In genomic region chr9:100472268-100472667, GRCh38 we compare ENCODE assay signal across 10 cellular contexts. TPM values are rescaled to one million over a fixed set of nuclear protein-coding genes. Genes with fewer than 3 reads are reported as not detected.
DNase-seq lines count a peak whose midpoint lies in the region; ATAC-seq and TF ChIP-seq lines count a peak whose summit lies in the region.
"Had no signal": no experiment of that assay in that cellular context is flagged by ENCODE, and none has a peak within 500 bp of the region (broad histone marks: within the 10 kb centered on the region; RNA-seq: fewer than 3 reads in every experiment).

No MANE protein-coding gene starts in this region.

- peak overlapping the region; percentile 75 for H3K4me3 ChIP-seq in left ventricle myocardium inferior
- peak overlapping the region; percentile 73 for H3K4me3 ChIP-seq in WI38 (ENCODE audit: low read depth, low read length)
- H3K4me3 ChIP-seq in iPS-18a (ENCODE audit: low read length) = peak overlapping the region; percentile 50

- peak overlapping the region; percentile 29 for H3K9ac ChIP-seq in iPS-18a (ENCODE audit: low read length)

- intact Hi-C loops in left ventricle myocardium inferior (cut with micrococcal nuclease) = no loop called here
- intact Hi-C loops in cardiac septum (cut with DNase I) = no loop called here

- H3K4me1 Mint-ChIP-seq in type B pancreatic cell (ENCODE audit: unreplicated experiment) = peaks cover 31% of the 10 kb centered on the region

- peaks cover 3% of the 10 kb centered on the region for H3K36me3 Mint-ChIP-seq in type B pancreatic cell

- peak overlapping the region; percentile 84 for H3K4me3 Mint-ChIP-seq in type B pancreatic cell

- H3K36me3 ChIP-seq in left ventricle myocardium inferior = no peaks in the 10 kb centered on the region
- no peaks in the 10 kb centered on the region for H3K36me3 ChIP-seq in iPS-18a (ENCODE audit: control insufficient read depth, low read depth, low read length)

- H3K9me3 Mint-ChIP-seq in type B pancreatic cell = no peaks in the 10 kb centered on the region

- DNase-seq in left ventricle myocardium inferior (no peak), cardiac septum (ENCODE audit: low spot score) (no peak), type B pancreatic cell (ENCODE audit: extremely low spot score, unreplicated experiment) (no peak)
- DNase-seq: Karpas-422; NK-92 treated with Interleukin-12 subunit alpha and Interleukin-12 subunit beta, amount 100 ng/mL, for 24 hours had no signal

- no peaks in the 10 kb centered on the region for H3K9me3 ChIP-seq in left ventricle myocardium inferior (replicated peaks)
- no peaks in the 10 kb centered on the region for H3K9me3 ChIP-seq in iPS-18a (ENCODE audit: control insufficient read depth, low read depth, low read length)

- peaks cover 15% of the 10 kb centered on the region for H3K4me1 ChIP-seq in left ventricle myocardium inferior
- peaks cover 18% of the 10 kb centered on the region for H3K4me1 ChIP-seq in iPS-18a (ENCODE audit: control insufficient read depth, low read depth, low read length)

- no peaks in the 10 kb centered on the region for H3K27me3 Mint-ChIP-seq in type B pancreatic cell

- H3K27ac ChIP-seq in left ventricle myocardium inferior (replicated peaks) (no peak overlapping the region), iPS-18a (ENCODE audit: low read length) (peak overlapping the region; percentile 1)

- H3K27me3 ChIP-seq in left ventricle myocardium inferior (ENCODE audit: low read depth) (peaks cover 11% of the 10 kb centered on the region), iPS-18a (ENCODE audit: control insufficient read depth, insufficient read depth, low read length) (no peaks in the 10 kb centered on the region)

- peak overlapping the region; percentile 70 for H3K27ac Mint-ChIP-seq in type B pancreatic cell

- TF ChIP-seq CTCF in left ventricle myocardium inferior (IDR thresholded peaks at IDR 0.05; ENCODE audit: borderline replicate concordance) (no peak), WI38 (IDR thresholded peaks at IDR 0.05; ENCODE audit: low read depth, low read length) (no peak), type B pancreatic cell (conservative IDR thresholded peaks at IDR 0.05) (no peak)

- ATAC-seq in HG02885 (IDR thresholded peaks at IDR 0.05; ENCODE audit: poor library complexity, unreplicated experiment) (no peak), HG02981 (IDR thresholded peaks at IDR 0.05; ENCODE audit: unreplicated experiment) (no peak), HG02852 (IDR thresholded peaks at IDR 0.05; ENCODE audit: unreplicated experiment) (no peak)

RNA-seq across cellular contexts. Expression of gene TMEFF1, which starts 0.7 kb away (rescaled TPM):
- total RNA-seq in left ventricle myocardium inferior (not detected), cardiac septum (0.46 TPM), type B pancreatic cell (ENCODE audit: low replicate concordance) (9.5 and 30.5 TPM in 2 replicates)

RNA-seq across cellular contexts. Expression of gene MSANTD3, which starts 45.3 kb away (rescaled TPM):
- total RNA-seq in left ventricle myocardium inferior (19.8 TPM), cardiac septum (32.3 TPM), type B pancreatic cell (ENCODE audit: low replicate concordance) (26.4 and 35.5 TPM in 2 replicates)
